Comparison of ENCODE assay signal across 1 cellular context in the genomic region with DNA sequence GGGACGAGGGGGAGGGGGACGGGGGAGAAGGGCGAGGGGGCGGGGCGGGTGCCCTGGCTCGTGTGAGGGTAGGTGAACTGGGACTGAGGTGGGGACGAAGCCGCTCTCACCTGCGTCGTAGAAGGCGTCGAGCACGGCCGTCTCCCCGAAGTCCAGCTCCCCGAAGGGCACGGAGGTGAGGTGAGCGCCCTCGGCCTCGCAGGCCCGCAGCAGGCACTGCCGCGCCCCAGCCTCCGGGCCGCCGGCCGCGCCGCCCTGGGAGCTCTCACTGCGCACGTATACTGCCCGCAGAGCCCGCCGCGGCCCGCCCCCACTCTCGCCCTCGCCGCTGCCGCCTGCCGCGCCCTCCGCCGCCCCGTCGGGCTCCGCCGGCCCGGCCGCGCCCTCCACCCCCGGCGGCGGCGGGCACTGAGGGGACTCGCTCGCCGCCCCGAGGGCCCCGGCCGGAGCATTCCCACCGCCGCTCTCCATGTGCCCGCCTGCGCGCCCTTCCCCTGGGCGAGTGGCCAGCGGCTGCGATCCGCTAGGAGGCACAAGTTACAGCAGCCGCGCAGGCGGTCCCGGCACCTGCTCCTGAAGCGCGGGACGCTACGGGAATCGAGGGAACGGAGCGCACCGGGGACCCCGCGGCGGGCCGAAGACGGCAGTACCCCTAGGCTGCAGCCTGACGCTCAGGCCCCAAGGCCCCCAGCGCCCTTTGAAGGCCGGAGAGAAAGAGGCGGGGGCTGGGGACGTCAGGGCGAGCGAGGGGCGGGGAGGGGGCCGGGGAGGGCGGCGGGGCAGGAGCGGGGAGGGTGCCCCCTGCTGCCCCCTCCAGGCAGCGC.
A peak's percentile ranks its signal among the peaks of the same experiment; 100 is the strongest.
TF ChIP-seq lines count a peak whose summit lies in the region.

TSS of gene MAP3K15 (minus strand) at position 718 of the 824 bp plus-strand sequence. CDS start at position 471, 247 bp downstream.

TF ChIP-seq in HCT116, 20 proteins besides CTCF, POLR2A, EP300 and RAD21 (continued from another document):
- TF ChIP-seq ZFX (IDR thresholded peaks at IDR 0.05) (peak; percentile 21; the same call in 1 of the 2 replicates), ELF1 (IDR thresholded peaks at IDR 0.05; ENCODE audit: borderline replicate concordance, low read depth) (no peak)
- TF ChIP-seq, protein P1, sequence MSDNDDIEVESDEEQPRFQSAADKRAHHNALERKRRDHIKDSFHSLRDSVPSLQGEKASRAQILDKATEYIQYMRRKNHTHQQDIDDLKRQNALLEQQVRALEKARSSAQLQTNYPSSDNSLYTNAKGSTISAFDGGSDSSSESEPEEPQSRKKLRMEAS (IDR thresholded peaks at IDR 0.05), result peak; percentile 66
